In genomic region chr17:76561799-76562268, GRCh38 we compare ENCODE assay signal across 9 cellular contexts. TPM values are rescaled to one million over a fixed set of nuclear protein-coding genes. Genes with fewer than 3 reads are reported as not detected.
A peak's percentile ranks its signal among the peaks of the same experiment; 100 is the strongest.
DNase-seq lines count a peak whose midpoint lies in the region; ATAC-seq and TF ChIP-seq lines count a peak whose summit lies in the region.
"Had no signal": no experiment of that assay in that cellular context is flagged by ENCODE, and none has a peak within 500 bp of the region (broad histone marks: within the 10 kb centered on the region; RNA-seq: fewer than 3 reads in every experiment).

No MANE protein-coding gene starts in this region.

- H3K27me3 ChIP-seq in Caco-2 (replicated peaks; ENCODE audit: control insufficient read depth, insufficient read depth, low read length), result no peaks in the 10 kb centered on the region

- H3K4me1 Mint-ChIP-seq in Calu3 (ENCODE audit: low read depth, unreplicated experiment), result peaks cover 24% of the 10 kb centered on the region
- peaks cover 51% of the 10 kb centered on the region for H3K4me1 Mint-ChIP-seq in nephron
- H3K4me1 Mint-ChIP-seq in Caco-2 (ENCODE audit: low read depth, unreplicated experiment), result peaks cover 14% of the 10 kb centered on the region

- peaks cover 8% of the 10 kb centered on the region for H3K36me3 ChIP-seq in Caco-2 (ENCODE audit: control insufficient read depth, insufficient read depth, low read length)

- POLR2A ChIA-PET in Caco-2 (lab: Charles Lee), result interaction anchor here (0.7 kb wide), 1 partner anchor 50 kb away, joined by 9 read pairs; no protein-coding TSS in a partner anchor

- H3K4me3 Mint-ChIP-seq in Calu3 (ENCODE audit: low read depth, unreplicated experiment) (peak overlapping the region; percentile 12), nephron (peak overlapping the region in 2 of 3 experiments; percentile 47 to 54), Caco-2 (ENCODE audit: unreplicated experiment) (no peak overlapping the region)

- no peaks in the 10 kb centered on the region for H3K9me3 Mint-ChIP-seq in Calu3 (ENCODE audit: low read depth, unreplicated experiment)
- H3K9me3 Mint-ChIP-seq in nephron, result no peaks in the 10 kb centered on the region
- no peaks in the 10 kb centered on the region for H3K9me3 Mint-ChIP-seq in Caco-2 (ENCODE audit: unreplicated experiment)

- no TSS peak for BruUV-seq in Calu3 (replicated peaks; lab: Mats Ljungman, UMichigan)
- BruUV-seq in Caco-2 (replicated peaks; lab: Mats Ljungman, UMichigan), result no TSS peak

- no peak for DNase-seq in Calu3
- DNase-seq in NCI-H226, result peak; percentile 42
- DNase-seq in cardiac fibroblast (ENCODE audit: low read depth in 2 of 2), result peak; percentile 30 to 55
- DNase-seq in Caco-2, result no peak
- no peak for DNase-seq in NCI-H146 (lab: John Stamatoyannopoulos, UW)
- DNase-seq: erythroblast had no signal

- no peaks in the 10 kb centered on the region for H3K27me3 Mint-ChIP-seq in Calu3 (ENCODE audit: unreplicated experiment)
- H3K27me3 Mint-ChIP-seq in nephron (ENCODE audit: low read depth), result no peaks in the 10 kb centered on the region
- no peaks in the 10 kb centered on the region for H3K27me3 Mint-ChIP-seq in Caco-2 (ENCODE audit: insufficient read depth, unreplicated experiment)

- H3K4me3 ChIP-seq in cardiac fibroblast (replicated peaks in 1 of 2; ENCODE audit: low read depth in 2 of 2, low read length in 2 of 2) (no peak overlapping the region), Caco-2 (ENCODE audit: low read depth, low read length) (no peak overlapping the region)

- intact Hi-C loops in Calu3 (cut with micrococcal nuclease; ENCODE audit: unreplicated experiment) (no loop called here), Caco-2 (cut with micrococcal nuclease; ENCODE audit: unreplicated experiment) (no loop called here)

- CTCF ChIA-PET in Calu3 (lab: Charles Lee) (interaction anchor here (0.7 kb wide), 1 partner anchor 65 kb away, joined by 4 read pairs; no protein-coding TSS in a partner anchor), Caco-2 (lab: Charles Lee) (no interaction called here)

- ATAC-seq in GM19395 (IDR thresholded peaks at IDR 0.05; ENCODE audit: unreplicated experiment) (no peak), HG02678 (IDR thresholded peaks at IDR 0.05; ENCODE audit: unreplicated experiment) (no peak)

- H3K27ac Mint-ChIP-seq in Calu3 (ENCODE audit: unreplicated experiment) (no peak overlapping the region), nephron (no peak overlapping the region), Caco-2 (ENCODE audit: unreplicated experiment) (no peak overlapping the region)

- no peaks in the 10 kb centered on the region for H3K9me3 ChIP-seq in Caco-2

- TF ChIP-seq CTCF in Calu3 (IDR thresholded peaks at IDR 0.05; ENCODE audit: unreplicated experiment), result no peak
- TF ChIP-seq CTCF in cardiac fibroblast (IDR thresholded peaks at IDR 0.05; ENCODE audit: low read depth, low read length), result no peak
- no peak for TF ChIP-seq CTCF in nephron (IDR thresholded peaks at IDR 0.05; ENCODE audit: unreplicated experiment in 3 of 3)
- TF ChIP-seq CTCF in Caco-2 (IDR thresholded peaks at IDR 0.05; ENCODE audit: insufficient read depth in 1 of 2, low read depth in 1 of 2, low read length in 1 of 2, severe bottlenecking in 1 of 2, unreplicated experiment in 1 of 2), result no peak

- peaks cover 18% of the 10 kb centered on the region for H3K4me1 ChIP-seq in Caco-2

- peaks cover 94% of the 10 kb centered on the region for H3K36me3 Mint-ChIP-seq in Calu3 (ENCODE audit: insufficient read depth, unreplicated experiment)
- peaks cover 46% of the 10 kb centered on the region for H3K36me3 Mint-ChIP-seq in nephron (ENCODE audit: low read depth)
- peaks cover 96% of the 10 kb centered on the region for H3K36me3 Mint-ChIP-seq in Caco-2 (ENCODE audit: insufficient read depth, unreplicated experiment)

RNA-seq across cellular contexts. Expression of gene PRCD, which starts 22.0 kb away (rescaled TPM):
- total RNA-seq in Calu3 (2022) (not detected in 2 replicates), Caco-2 (2022) (not detected in 2 replicates)

RNA-seq across cellular contexts. Expression of gene ST6GALNAC2, which starts 23.8 kb away (rescaled TPM):
- total RNA-seq in Calu3 (2022), result 10.5 and 11.6 TPM in 2 replicates
- total RNA-seq in Caco-2 (2022), result 0.77 and 2.5 TPM in 2 replicates

RNA-seq across cellular contexts. Expression of gene CYGB, which starts 24.3 kb away (rescaled TPM):
- total RNA-seq in Calu3 (2022) (not detected in 2 replicates), Caco-2 (2022) (0.32 and 1.0 TPM in 2 replicates)

Comparison
In these comparisons a context has a peak if more than half of its experiments do, and no peak if none do; other contexts are left out.
1. DNase-seq: peak in NCI-H226 (single experiment) and cardiac fibroblast (2 of 2); none in Calu3 (single experiment), Caco-2 (0 of 2) and NCI-H146 (single experiment).